ENCODE assay signal across 11 cellular contexts in the genomic region with DNA sequence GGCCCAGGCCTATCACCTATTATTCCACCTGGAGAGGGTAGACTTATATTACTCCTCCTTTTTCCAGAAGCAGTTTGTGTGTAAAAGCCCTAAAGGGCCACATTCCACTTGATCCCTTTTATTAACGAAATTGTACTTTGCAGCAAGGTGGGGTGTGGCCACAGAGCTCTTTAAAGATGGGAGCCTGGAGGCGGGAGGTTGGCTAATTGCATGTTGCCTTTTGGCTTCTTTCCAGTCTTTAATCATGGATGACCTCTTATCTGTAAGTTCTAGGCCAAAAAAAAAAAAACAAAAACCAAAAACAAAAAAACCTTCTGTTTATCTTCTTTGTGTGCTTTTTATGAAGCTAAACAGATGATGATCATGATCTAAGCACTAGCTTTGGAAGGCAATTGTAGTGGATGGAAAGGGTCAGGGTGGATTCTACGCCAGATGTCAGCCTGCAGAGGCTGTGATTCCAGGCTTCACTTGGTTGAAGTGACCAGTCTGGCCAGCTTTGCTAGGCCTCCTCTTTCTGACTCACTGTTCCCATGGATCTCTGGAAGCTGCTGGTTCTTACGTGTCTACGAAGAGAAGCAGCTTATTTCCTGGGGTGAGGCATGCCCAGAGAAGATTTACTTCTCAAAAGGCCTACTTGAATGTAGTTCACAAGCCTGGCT.
DNase-seq lines count a peak whose midpoint lies in the region; ATAC-seq, FAIRE-seq and TF ChIP-seq lines count a peak whose summit lies in the region.
"Had no signal": no experiment of that assay in that cellular context is flagged by ENCODE, and none has a peak within 500 bp of the region (broad histone marks: within the 10 kb centered on the region; RNA-seq: fewer than 3 reads in every experiment).

No MANE protein-coding gene starts in this region.

- H3K27me3 Mint-ChIP-seq in endodermal cell (ENCODE audit: insufficient read depth), result no peaks in the 10 kb centered on the region

- peaks cover 55% of the 10 kb centered on the region for H3K4me1 Mint-ChIP-seq in endodermal cell

- intact Hi-C loops in colonic mucosa (cut with DNase I) (no loop called here), transverse colon (cut with DNase I; ENCODE audit: low total_unique reads) (no loop called here)

- in situ Hi-C loops in transverse colon (cut with MboI; ENCODE audit: low pct_ligation_motif_present in 1 of 4, low pct_unique_long_range_greater_than_20kb in 1 of 4, low sequenced_read_pairs in 3 of 4), result no loop called here

- no peaks in the 10 kb centered on the region for H3K27me3 ChIP-seq in colonic mucosa
- no peaks in the 10 kb centered on the region for H3K27me3 ChIP-seq in transverse colon
- no peaks in the 10 kb centered on the region for H3K27me3 ChIP-seq in endodermal cell (ENCODE audit: control insufficient read depth, insufficient read depth, low read length, poor library complexity, severe bottlenecking)

- H3K36me3 ChIP-seq in colonic mucosa, result no peaks in the 10 kb centered on the region
- no peaks in the 10 kb centered on the region for H3K36me3 ChIP-seq in transverse colon
- H3K36me3 ChIP-seq in endodermal cell (ENCODE audit: control insufficient read depth, insufficient read depth, low read length), result no peaks in the 10 kb centered on the region

- no peak for FAIRE-seq in GM19239 (lab: Jason Lieb, UNC)
- FAIRE-seq: GM18507 had no signal

- no peak for TF ChIP-seq POLR2A in transverse colon (IDR thresholded peaks at IDR 0.05)

- H3K4me3 ChIP-seq in colonic mucosa (no peak overlapping the region), transverse colon (no peak overlapping the region), endodermal cell (ENCODE audit: low read length) (no peak overlapping the region)

- no peak for TF ChIP-seq EP300 in transverse colon (IDR thresholded peaks at IDR 0.05; ENCODE audit: low read depth)

- H3K4me1 ChIP-seq in colonic mucosa, result no peaks in the 10 kb centered on the region
- peaks cover 0 to 5% (median 0%) of the 10 kb centered on the region in 4 donors for H3K4me1 ChIP-seq in transverse colon
- H3K4me1 ChIP-seq in endodermal cell (ENCODE audit: control insufficient read depth, insufficient read depth, low read length), result peaks cover 24% of the 10 kb centered on the region
- H3K4me1 ChIP-seq: parathyroid adenoma had no signal

- H3K36me3 Mint-ChIP-seq in endodermal cell (ENCODE audit: low read depth), result peaks cover 2% of the 10 kb centered on the region

- no peak overlapping the region for H3K27ac Mint-ChIP-seq in endodermal cell

- H3K9me3 ChIP-seq in colonic mucosa (no peaks in the 10 kb centered on the region), transverse colon (no peaks in the 10 kb centered on the region), endodermal cell (ENCODE audit: control insufficient read depth, low read length) (no peaks in the 10 kb centered on the region)

- ATAC-seq in GM21786 (IDR thresholded peaks at IDR 0.05; ENCODE audit: unreplicated experiment), result no peak
- ATAC-seq: stimulated activated naive CD8-positive, alpha-beta T cell treated with anti-CD3 and anti-CD28 coated beads, Interleukin-15, Interleukin-2, amounts not matched to agents 100 U/mL and 50 U/mL, for 24 hours had no signal

- WGBS in transverse colon (ENCODE audit: low coverage in 1 of 2), 2 donors, result 63 to 66% methylated on average over 3 to 5 of the region's 5 CpGs
- WGBS in endodermal cell (ENCODE audit: insufficient coverage in 1 of 2, insufficient read length in 1 of 2), 2 experiments, result 91 to 96% methylated on average over 5 of the region's 5 CpGs

- TF ChIP-seq CTCF in colonic mucosa (IDR thresholded peaks at IDR 0.05) (no peak), transverse colon (IDR thresholded peaks at IDR 0.05) (no peak), endodermal cell (conservative IDR thresholded peaks at IDR 0.05) (no peak)

- H3K9ac ChIP-seq in colonic mucosa (ENCODE audit: low read depth in 2 of 2, low read length in 2 of 2), result no peak overlapping the region
- H3K9ac ChIP-seq in endodermal cell (ENCODE audit: extremely low read depth, low read length, poor library complexity, severe bottlenecking), result no peak overlapping the region
- H3K9ac ChIP-seq: parathyroid adenoma had no signal

- H3K4me3 Mint-ChIP-seq in endodermal cell, result no peak overlapping the region

- DNase-seq in NCI-H1105 (lab: John Stamatoyannopoulos, UW), result peak; percentile 86
- peak; percentile 34 for DNase-seq in colonic mucosa
- peak; percentile 20 for DNase-seq in medulla oblongata (ENCODE audit: extremely low spot score)
- peak; percentile 28 for DNase-seq in transverse colon
- no peak for DNase-seq in GM19239 (ENCODE audit: insufficient read length, low spot score)
- no peak for DNase-seq in endodermal cell
- no peak for DNase-seq in activated gamma-delta T cell treated with Interleukin-2 at 50 U/mL for 16 hours
- DNase-seq: stimulated activated naive CD8-positive, alpha-beta T cell treated with anti-CD3 and anti-CD28 coated beads, Interleukin-15, Interleukin-2, amounts not matched to agents 100 U/mL and 50 U/mL, for 24 hours had no signal

- no peaks in the 10 kb centered on the region for H3K9me3 Mint-ChIP-seq in endodermal cell

- no peak overlapping the region for H3K27ac ChIP-seq in colonic mucosa
- H3K27ac ChIP-seq in transverse colon, result peak overlapping the region; percentile 43 to 57 (median 52)
- H3K27ac ChIP-seq in endodermal cell (ENCODE audit: low read depth, low read length), result no peak overlapping the region
- H3K27ac ChIP-seq: parathyroid adenoma had no signal

Comparison
In these comparisons a context has a peak if more than half of its experiments do, and no peak if none do; other contexts are left out.
1. DNase-seq: peak in NCI-H1105 (single experiment), colonic mucosa (single experiment), medulla oblongata (single experiment) and transverse colon (single experiment); none in GM19239 (single experiment), endodermal cell (single experiment) and activated gamma-delta T cell treated with Interleukin-2 at 50 U/mL for 16 hours (single experiment).
2. H3K27ac ChIP-seq: peak in transverse colon (4 of 4); none in colonic mucosa (single experiment) and endodermal cell (single experiment).